In the genomic region with DNA sequence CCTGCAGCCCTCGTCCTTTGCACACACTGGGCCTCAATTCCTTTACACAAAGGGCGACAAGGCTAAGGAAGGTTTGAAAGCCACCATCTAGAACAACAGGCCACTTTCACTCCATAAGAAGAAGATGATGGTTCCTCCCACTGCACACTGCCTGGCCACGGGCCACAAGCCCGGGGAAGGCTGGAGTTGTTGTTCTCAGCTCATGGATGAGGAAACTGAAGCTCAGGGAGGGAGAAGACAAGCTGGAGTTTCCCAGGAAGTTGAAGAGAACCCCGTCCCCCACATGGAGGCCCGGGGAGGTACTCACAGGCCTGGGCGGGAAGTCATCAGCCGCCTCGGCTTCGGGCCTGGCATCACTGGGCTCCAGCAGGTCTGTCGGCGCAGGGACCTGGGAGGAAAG, we compare ENCODE assay signal across 1 cellular context.
TF ChIP-seq lines count a peak whose summit lies in the region.

No MANE protein-coding gene starts in this region.

TF ChIP-seq in liver, 16 proteins besides CTCF, POLR2A, EP300 and RAD21 (continued from another document):
- TF ChIP-seq, protein P1, sequence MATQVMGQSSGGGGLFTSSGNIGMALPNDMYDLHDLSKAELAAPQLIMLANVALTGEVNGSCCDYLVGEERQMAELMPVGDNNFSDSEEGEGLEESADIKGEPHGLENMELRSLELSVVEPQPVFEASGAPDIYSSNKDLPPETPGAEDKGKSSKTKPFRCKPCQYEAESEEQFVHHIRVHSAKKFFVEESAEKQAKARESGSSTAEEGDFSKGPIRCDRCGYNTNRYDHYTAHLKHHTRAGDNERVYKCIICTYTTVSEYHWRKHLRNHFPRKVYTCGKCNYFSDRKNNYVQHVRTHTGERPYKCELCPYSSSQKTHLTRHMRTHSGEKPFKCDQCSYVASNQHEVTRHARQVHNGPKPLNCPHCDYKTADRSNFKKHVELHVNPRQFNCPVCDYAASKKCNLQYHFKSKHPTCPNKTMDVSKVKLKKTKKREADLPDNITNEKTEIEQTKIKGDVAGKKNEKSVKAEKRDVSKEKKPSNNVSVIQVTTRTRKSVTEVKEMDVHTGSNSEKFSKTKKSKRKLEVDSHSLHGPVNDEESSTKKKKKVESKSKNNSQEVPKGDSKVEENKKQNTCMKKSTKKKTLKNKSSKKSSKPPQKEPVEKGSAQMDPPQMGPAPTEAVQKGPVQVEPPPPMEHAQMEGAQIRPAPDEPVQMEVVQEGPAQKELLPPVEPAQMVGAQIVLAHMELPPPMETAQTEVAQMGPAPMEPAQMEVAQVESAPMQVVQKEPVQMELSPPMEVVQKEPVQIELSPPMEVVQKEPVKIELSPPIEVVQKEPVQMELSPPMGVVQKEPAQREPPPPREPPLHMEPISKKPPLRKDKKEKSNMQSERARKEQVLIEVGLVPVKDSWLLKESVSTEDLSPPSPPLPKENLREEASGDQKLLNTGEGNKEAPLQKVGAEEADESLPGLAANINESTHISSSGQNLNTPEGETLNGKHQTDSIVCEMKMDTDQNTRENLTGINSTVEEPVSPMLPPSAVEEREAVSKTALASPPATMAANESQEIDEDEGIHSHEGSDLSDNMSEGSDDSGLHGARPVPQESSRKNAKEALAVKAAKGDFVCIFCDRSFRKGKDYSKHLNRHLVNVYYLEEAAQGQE (IDR thresholded peaks at IDR 0.05), result no peak
- TF ChIP-seq FOXA2 (IDR thresholded peaks at IDR 0.05) (no peak), SP1 (IDR thresholded peaks at IDR 0.05) (no peak)
- TF ChIP-seq, protein P2, sequence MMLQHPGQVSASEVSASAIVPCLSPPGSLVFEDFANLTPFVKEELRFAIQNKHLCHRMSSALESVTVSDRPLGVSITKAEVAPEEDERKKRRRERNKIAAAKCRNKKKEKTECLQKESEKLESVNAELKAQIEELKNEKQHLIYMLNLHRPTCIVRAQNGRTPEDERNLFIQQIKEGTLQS (IDR thresholded peaks at IDR 0.05), result no peak
- TF ChIP-seq, protein P3, sequence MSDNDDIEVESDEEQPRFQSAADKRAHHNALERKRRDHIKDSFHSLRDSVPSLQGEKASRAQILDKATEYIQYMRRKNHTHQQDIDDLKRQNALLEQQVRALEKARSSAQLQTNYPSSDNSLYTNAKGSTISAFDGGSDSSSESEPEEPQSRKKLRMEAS (IDR thresholded peaks at IDR 0.05), result no peak
